Comparison of ENCODE assay signal across 21 cellular contexts in the genomic region with DNA sequence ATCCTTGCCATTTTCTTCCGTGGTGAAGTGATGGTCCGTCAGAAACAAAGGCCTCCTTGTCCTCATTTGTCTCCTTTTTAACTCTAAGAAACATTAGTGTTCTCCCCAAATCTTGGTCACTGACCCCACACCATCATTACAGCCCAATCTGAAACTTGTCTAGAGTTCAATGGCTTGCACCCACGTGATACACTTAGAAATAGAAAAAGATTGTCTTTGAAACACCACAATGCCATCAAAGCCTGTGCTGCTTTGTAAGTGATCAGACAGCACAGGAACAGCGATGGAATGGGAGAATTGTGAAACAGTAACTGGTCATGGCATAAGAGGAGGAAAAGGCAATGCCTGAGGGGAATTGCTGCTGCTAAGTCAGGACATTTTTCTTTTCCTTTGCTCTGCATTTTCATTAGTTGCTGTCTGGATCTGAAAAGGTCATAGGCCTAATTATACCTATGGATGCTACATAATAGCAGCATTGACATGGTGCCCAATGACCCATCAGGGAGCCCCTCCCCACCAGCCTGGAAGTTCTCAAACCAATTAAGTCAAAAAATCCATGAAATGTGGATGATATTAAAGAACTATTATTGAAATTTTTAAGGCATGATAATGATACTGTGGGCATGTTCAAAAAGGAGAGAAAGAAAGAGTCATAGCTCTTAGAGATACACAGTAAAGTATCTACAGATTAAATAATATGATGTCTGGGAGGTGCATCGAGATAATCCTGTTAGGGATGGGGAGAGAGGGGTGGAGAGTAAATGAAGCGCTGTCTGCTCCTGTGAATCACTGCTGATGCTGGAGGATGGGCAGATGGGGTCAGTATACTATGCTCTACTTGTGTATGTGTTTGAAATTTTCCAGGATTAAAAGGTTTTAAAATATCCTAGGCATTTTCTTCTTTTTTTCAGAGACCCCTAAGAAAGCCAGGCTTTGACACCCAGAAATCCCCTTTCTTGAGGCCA.
DNase-seq lines count a peak whose midpoint lies in the region; ATAC-seq and TF ChIP-seq lines count a peak whose summit lies in the region.
"Had no signal": no experiment of that assay in that cellular context is flagged by ENCODE, and none has a peak within 500 bp of the region (broad histone marks: within the 10 kb centered on the region; RNA-seq: fewer than 3 reads in every experiment).

No MANE protein-coding gene starts in this region.

- H3K27me3 ChIP-seq in A673 (replicated peaks; ENCODE audit: insufficient read depth, low read depth, low read length, poor library complexity) (no peaks in the 10 kb centered on the region), HUES48 (ENCODE audit: control insufficient read depth, insufficient read depth, low read length) (no peaks in the 10 kb centered on the region), WERI-Rb-1 (ENCODE audit: insufficient read depth, low read depth, severe bottlenecking) (no peaks in the 10 kb centered on the region)
- H3K27me3 ChIP-seq: gastrocnemius medialis, uterus had no signal

- no TSS peak for BruUV-seq in A673 (replicated peaks; lab: Mats Ljungman, UMichigan)

- TF ChIP-seq CTCF in A673 (conservative IDR thresholded peaks at IDR 0.05; ENCODE audit: low read depth, low read length): no peak
- no peak for TF ChIP-seq CTCF in WERI-Rb-1 (IDR thresholded peaks at IDR 0.05; ENCODE audit: low read depth, low read length)
- TF ChIP-seq CTCF in foreskin fibroblast (IDR thresholded peaks at IDR 0.05; ENCODE audit: low read depth, low read length): no peak
- TF ChIP-seq CTCF in type B pancreatic cell (conservative IDR thresholded peaks at IDR 0.05): no peak

- no peak for ATAC-seq in Right ventricle myocardium inferior
- no peak for ATAC-seq in stimulated activated naive B cell treated with anti-CD40 and anti-IgM and Interleukin-4, amounts not matched to agents 10 μg/mL and 1 μg/mL and 100 μg/mL, for 72 hours (replicated peaks)
- ATAC-seq: gastrocnemius medialis had no signal

- peak; percentile 70 for DNase-seq in A673 (ENCODE audit: low spot score)
- peak; percentile 11 for DNase-seq in WERI-Rb-1
- peak; percentile 47 to 75 for DNase-seq in foreskin fibroblast
- no peak for DNase-seq in Right ventricle myocardium inferior (ENCODE audit: missing footprints)
- no peak for DNase-seq in activated gamma-delta T cell treated with Interleukin-2 at 50 U/mL for 16 hours
- DNase-seq in stimulated activated naive B cell treated with anti-CD40 and anti-IgM and Interleukin-4, amounts not matched to agents 10 μg/mL and 1 μg/mL and 100 μg/mL, for 72 hours: no peak
- no peak for DNase-seq in type B pancreatic cell (ENCODE audit: extremely low spot score, unreplicated experiment)
- DNase-seq: activated T-cell treated with anti-CD3 and anti-CD28 coated beads, Interleukin-2, amount 50 U/mL, for 48 hours; amygdala; Calu3; gastrocnemius medialis; H7; NCI-H2029; occipital lobe; SHP77; small intestine; stimulated activated naive CD4-positive, alpha-beta T cell treated with Interleukin-2 at 50 U/mL for 16 hours; uterus had no signal

- H3K27ac Mint-ChIP-seq in stimulated activated naive B cell treated with anti-CD40 and anti-IgM and Interleukin-4, amounts not matched to agents 10 μg/mL and 1 μg/mL and 100 μg/mL, for 72 hours: no peak overlapping the region
- no peak overlapping the region for H3K27ac Mint-ChIP-seq in type B pancreatic cell
- H3K27ac Mint-ChIP-seq: dendritic cell treated with granulocyte-macrophage colony-stimulating factor and Interleukin-4, amounts not matched to agents 40 ng/mL and 50 ng/mL, for 4 days; mesothelial cell of epicardium had no signal

- POLR2A ChIA-PET in A673 (lab: Charles Lee; ENCODE audit: low non-redundant PET): no interaction called here

- no peak overlapping the region for H3K4me3 Mint-ChIP-seq in stimulated activated naive B cell treated with anti-CD40 and anti-IgM and Interleukin-4, amounts not matched to agents 10 μg/mL and 1 μg/mL and 100 μg/mL, for 72 hours
- H3K4me3 Mint-ChIP-seq in type B pancreatic cell: no peak overlapping the region
- H3K4me3 Mint-ChIP-seq: dendritic cell treated with granulocyte-macrophage colony-stimulating factor and Interleukin-4, amounts not matched to agents 40 ng/mL and 50 ng/mL, for 4 days; mesothelial cell of epicardium had no signal

- H3K36me3 Mint-ChIP-seq in stimulated activated naive B cell treated with anti-CD40 and anti-IgM and Interleukin-4, amounts not matched to agents 10 μg/mL and 1 μg/mL and 100 μg/mL, for 72 hours: no peaks in the 10 kb centered on the region
- no peaks in the 10 kb centered on the region for H3K36me3 Mint-ChIP-seq in type B pancreatic cell
- H3K36me3 Mint-ChIP-seq: mesothelial cell of epicardium had no signal

- H3K27me3 Mint-ChIP-seq in stimulated activated naive B cell treated with anti-CD40 and anti-IgM and Interleukin-4, amounts not matched to agents 10 μg/mL and 1 μg/mL and 100 μg/mL, for 72 hours: peaks cover 17 to 18% of the 10 kb centered on the region in 2 donors
- no peaks in the 10 kb centered on the region for H3K27me3 Mint-ChIP-seq in type B pancreatic cell

- no peak overlapping the region for H3K9ac ChIP-seq in HUES48 (ENCODE audit: low read depth, low read length)

- no peaks in the 10 kb centered on the region for H3K9me3 ChIP-seq in A673 (ENCODE audit: low read depth, low read length, poor library complexity, severe bottlenecking)
- no peaks in the 10 kb centered on the region for H3K9me3 ChIP-seq in HUES48 (ENCODE audit: control insufficient read depth, insufficient read depth, low read length)
- H3K9me3 ChIP-seq in WERI-Rb-1 (ENCODE audit: severe bottlenecking): no peaks in the 10 kb centered on the region
- H3K9me3 ChIP-seq: gastrocnemius medialis, uterus had no signal

- H3K27ac ChIP-seq in A673 (ENCODE audit: low read depth, low read length, poor library complexity, severe bottlenecking) (no peak overlapping the region), HUES48 (ENCODE audit: low read depth, low read length) (peak overlapping the region; percentile 39), WERI-Rb-1 (no peak overlapping the region)
- H3K27ac ChIP-seq: gastrocnemius medialis, uterus had no signal

- H3K36me3 ChIP-seq in A673 (ENCODE audit: insufficient read depth, low read length, poor library complexity, severe bottlenecking) (no peaks in the 10 kb centered on the region), HUES48 (ENCODE audit: control insufficient read depth, insufficient read depth, low read length) (no peaks in the 10 kb centered on the region), WERI-Rb-1 (no peaks in the 10 kb centered on the region)
- H3K36me3 ChIP-seq: gastrocnemius medialis, uterus had no signal

- no peaks in the 10 kb centered on the region for H3K4me1 Mint-ChIP-seq in stimulated activated naive B cell treated with anti-CD40 and anti-IgM and Interleukin-4, amounts not matched to agents 10 μg/mL and 1 μg/mL and 100 μg/mL, for 72 hours
- peaks cover 39% of the 10 kb centered on the region for H3K4me1 Mint-ChIP-seq in type B pancreatic cell (ENCODE audit: unreplicated experiment)

- intact Hi-C loops in A673 (cut with micrococcal nuclease; ENCODE audit: unreplicated experiment) (no loop called here), Right ventricle myocardium inferior (cut with DNase I) (no loop called here)

- CTCF ChIA-PET in A673 (lab: Charles Lee): no interaction called here

- no peaks in the 10 kb centered on the region for H3K9me3 Mint-ChIP-seq in stimulated activated naive B cell treated with anti-CD40 and anti-IgM and Interleukin-4, amounts not matched to agents 10 μg/mL and 1 μg/mL and 100 μg/mL, for 72 hours
- H3K9me3 Mint-ChIP-seq in type B pancreatic cell: no peaks in the 10 kb centered on the region
- H3K9me3 Mint-ChIP-seq: dendritic cell treated with granulocyte-macrophage colony-stimulating factor and Interleukin-4, amounts not matched to agents 40 ng/mL and 50 ng/mL, for 4 days; mesothelial cell of epicardium had no signal

- H3K4me3 ChIP-seq in A673 (ENCODE audit: low read depth, low read length, poor library complexity, severe bottlenecking): no peak overlapping the region
- no peak overlapping the region for H3K4me3 ChIP-seq in HUES48 (ENCODE audit: low read depth, low read length)
- H3K4me3 ChIP-seq in WERI-Rb-1 (ENCODE audit: low read depth, low read length): no peak overlapping the region
- no peak overlapping the region for H3K4me3 ChIP-seq in foreskin fibroblast (ENCODE audit: low read depth in 1 of 2, low read length in 2 of 2)
- H3K4me3 ChIP-seq: gastrocnemius medialis, uterus had no signal

- peaks cover 19% of the 10 kb centered on the region for H3K4me1 ChIP-seq in A673 (ENCODE audit: insufficient read depth, low read length, poor library complexity, severe bottlenecking)
- peaks cover 13% of the 10 kb centered on the region; the same call in 1 of the 2 replicates for H3K4me1 ChIP-seq in HUES48 (ENCODE audit: control insufficient read depth, insufficient read depth, low read length)
- H3K4me1 ChIP-seq: gastrocnemius medialis, uterus had no signal

Comparison
In these comparisons a context has a peak if more than half of its experiments do, and no peak if none do; other contexts are left out.
1. DNase-seq: peak in A673 (single experiment), WERI-Rb-1 (single experiment) and foreskin fibroblast (2 of 2); none in Right ventricle myocardium inferior (single experiment), activated gamma-delta T cell treated with Interleukin-2 at 50 U/mL for 16 hours (single experiment), stimulated activated naive B cell treated with anti-CD40 and anti-IgM and Interleukin-4, amounts not matched to agents 10 μg/mL and 1 μg/mL and 100 μg/mL, for 72 hours (single experiment) and type B pancreatic cell (single experiment).